2 cellular contexts compared by ENCODE assay signal in genomic region chr10:125953778-125954385, GRCh38.
TF ChIP-seq lines count a peak whose summit lies in the region.

No MANE protein-coding gene starts in this region.

TF ChIP-seq in HepG2, 621 proteins besides CTCF, POLR2A, EP300 and RAD21:
- TF ChIP-seq, protein P1, sequence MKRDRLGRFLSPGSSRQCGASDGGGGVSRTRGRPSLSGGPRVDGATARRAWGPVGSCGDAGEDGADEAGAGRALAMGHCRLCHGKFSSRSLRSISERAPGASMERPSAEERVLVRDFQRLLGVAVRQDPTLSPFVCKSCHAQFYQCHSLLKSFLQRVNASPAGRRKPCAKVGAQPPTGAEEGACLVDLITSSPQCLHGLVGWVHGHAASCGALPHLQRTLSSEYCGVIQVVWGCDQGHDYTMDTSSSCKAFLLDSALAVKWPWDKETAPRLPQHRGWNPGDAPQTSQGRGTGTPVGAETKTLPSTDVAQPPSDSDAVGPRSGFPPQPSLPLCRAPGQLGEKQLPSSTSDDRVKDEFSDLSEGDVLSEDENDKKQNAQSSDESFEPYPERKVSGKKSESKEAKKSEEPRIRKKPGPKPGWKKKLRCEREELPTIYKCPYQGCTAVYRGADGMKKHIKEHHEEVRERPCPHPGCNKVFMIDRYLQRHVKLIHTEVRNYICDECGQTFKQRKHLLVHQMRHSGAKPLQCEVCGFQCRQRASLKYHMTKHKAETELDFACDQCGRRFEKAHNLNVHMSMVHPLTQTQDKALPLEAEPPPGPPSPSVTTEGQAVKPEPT (CRISPR knock-in tag; IDR thresholded peaks at IDR 0.05; ENCODE audit: low read depth) = no peak
- TF ChIP-seq NFYB (CRISPR knock-in tag; IDR thresholded peaks at IDR 0.05) (no peak), ZNF562 (CRISPR knock-in tag; IDR thresholded peaks at IDR 0.05; ENCODE audit: borderline replicate concordance) (peak; percentile 94), POLR2AphosphoS2 (IDR thresholded peaks at IDR 0.05; ENCODE audit: low read depth, low read length) (no peak), ZNF691 (CRISPR knock-in tag; IDR thresholded peaks at IDR 0.05; ENCODE audit: borderline replicate concordance, low read depth) (no peak), ZNF788 (CRISPR knock-in tag; IDR thresholded peaks at IDR 0.05; ENCODE audit: borderline replicate concordance) (no peak), HMGA1 (CRISPR knock-in tag; conservative IDR thresholded peaks at IDR 0.05) (no peak), CREM (IDR thresholded peaks at IDR 0.05) (no peak), CREM (CRISPR knock-in tag; IDR thresholded peaks at IDR 0.05) (no peak), ZGPAT (CRISPR knock-in tag; IDR thresholded peaks at IDR 0.05) (no peak), SETDB1 (CRISPR knock-in tag; IDR thresholded peaks at IDR 0.05; ENCODE audit: borderline replicate concordance) (peak; percentile 86; the same call in 1 of the 2 replicates)
TF ChIP-seq in HepG2: peak in this region for 2.

TF ChIP-seq in K562, 482 proteins besides CTCF, POLR2A, EP300 and RAD21:
- no peak for TF ChIP-seq IRF2 (CRISPR knock-in tag; IDR thresholded peaks at IDR 0.05)
- no peak for TF ChIP-seq CHD7 (IDR thresholded peaks at IDR 0.05; ENCODE audit: low read depth, low read length)
- TF ChIP-seq TRIM28 (IDR thresholded peaks at IDR 0.05) = 0 out of 2 replicates have a peak, but pooled peaks have one; percentile 47
- TF ChIP-seq CBX3 (IDR thresholded peaks at IDR 0.05; ENCODE audit: borderline replicate concordance in 1 of 2, low read length in 2 of 2) = peak in 1 of 2 experiments; percentile 85; a peak in 1 of 3 replicates
- TF ChIP-seq, protein P2, sequence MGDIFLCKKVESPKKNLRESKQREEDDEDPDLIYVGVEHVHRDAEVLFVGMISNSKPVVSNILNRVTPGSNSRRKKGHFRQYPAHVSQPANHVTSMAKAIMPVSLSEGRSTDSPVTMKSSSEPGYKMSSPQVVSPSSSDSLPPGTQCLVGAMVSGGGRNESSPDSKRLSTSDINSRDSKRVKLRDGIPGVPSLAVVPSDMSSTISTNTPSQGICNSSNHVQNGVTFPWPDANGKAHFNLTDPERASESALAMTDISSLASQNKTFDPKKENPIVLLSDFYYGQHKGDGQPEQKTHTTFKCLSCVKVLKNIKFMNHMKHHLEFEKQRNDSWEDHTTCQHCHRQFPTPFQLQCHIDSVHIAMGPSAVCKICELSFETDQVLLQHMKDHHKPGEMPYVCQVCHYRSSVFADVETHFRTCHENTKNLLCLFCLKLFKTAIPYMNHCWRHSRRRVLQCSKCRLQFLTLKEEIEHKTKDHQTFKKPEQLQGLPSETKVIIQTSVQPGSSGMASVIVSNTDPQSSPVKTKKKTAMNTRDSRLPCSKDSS (IDR thresholded peaks at IDR 0.05; ENCODE audit: low read depth, partially characterized antibody) = peak; percentile 73
- TF ChIP-seq KHSRP (IDR thresholded peaks at IDR 0.05) = no peak
TF ChIP-seq in K562: peak in this region for 3.
